In the genomic region with DNA sequence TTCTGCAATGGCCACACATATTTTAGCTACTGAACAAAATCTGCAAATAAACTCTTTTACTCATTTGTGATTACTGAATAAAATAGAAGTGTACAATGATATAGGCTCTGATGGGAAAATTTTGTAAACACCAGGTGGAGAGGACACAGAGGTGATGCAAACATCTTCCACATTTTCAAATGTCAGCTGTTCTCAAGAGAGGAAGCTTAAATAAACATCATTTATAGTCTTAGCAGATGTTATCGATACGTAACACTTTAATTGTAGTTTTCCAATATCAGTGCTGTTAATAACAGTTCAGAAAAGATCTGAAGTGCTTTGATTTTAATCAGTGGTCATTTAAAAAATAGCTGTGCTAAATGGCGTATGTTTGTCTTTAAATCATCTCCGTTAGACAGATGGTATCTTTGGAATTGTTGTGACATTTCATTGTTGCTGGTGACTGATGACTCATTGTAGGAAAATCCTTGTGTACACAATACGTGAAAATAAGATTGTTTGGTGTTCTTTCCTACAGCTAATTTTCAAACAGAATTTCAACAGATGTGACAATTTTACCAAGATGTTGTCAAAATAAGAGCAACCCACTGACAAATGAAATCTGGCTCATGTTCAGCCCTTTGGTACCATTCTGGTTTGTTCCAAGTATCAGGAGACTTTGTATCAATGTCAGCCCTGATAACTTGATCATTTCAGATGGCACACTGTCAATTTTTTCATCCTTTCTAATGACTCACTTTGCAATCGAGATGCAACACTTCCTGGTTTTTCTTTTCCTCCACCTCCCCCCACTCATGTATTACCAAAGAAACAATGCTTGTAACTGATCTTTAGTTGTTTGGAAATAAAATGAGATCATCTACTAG, we compare ENCODE assay signal across 12 cellular contexts.
DNase-seq lines count a peak whose midpoint lies in the region; ATAC-seq and TF ChIP-seq lines count a peak whose summit lies in the region.
"Had no signal": no experiment of that assay in that cellular context is flagged by ENCODE, and none has a peak within 500 bp of the region (broad histone marks: within the 10 kb centered on the region; RNA-seq: fewer than 3 reads in every experiment).

No MANE protein-coding gene starts in this region.

- no peak for ATAC-seq in left lobe of liver
- ATAC-seq in HG02763 (IDR thresholded peaks at IDR 0.05; ENCODE audit: unreplicated experiment): no peak

- DNase-seq in ELR (ENCODE audit: low read depth): peak; percentile 52
- DNase-seq in NCI-H1694 treated with DMSO at 0.1 percent for 48 hours (lab: John Stamatoyannopoulos, UW): peak; percentile 68
- DNase-seq in astrocyte of the spinal cord (ENCODE audit: low read depth, low spot score): peak; percentile 46
- DNase-seq in myocyte (ENCODE audit: low read depth): peak; percentile 57
- DNase-seq in HUDEP-2 (lab: John Stamatoyannopoulos, UW; ENCODE audit: unreplicated experiment in 76 of 76): no peak
- no peak for DNase-seq in KG1 (lab: John Stamatoyannopoulos, UW)
- DNase-seq in left lobe of liver (ENCODE audit: low spot score): no peak
- DNase-seq: activated CD8-positive, alpha-beta memory T cell treated with anti-CD3 and anti-CD28 coated beads, Interleukin-2, amount 50 U/mL, for 48 hours; GF-D8; NCI-H1048; T-helper 2 cell had no signal

- no peak overlapping the region for H3K4me3 ChIP-seq in astrocyte of the spinal cord (ENCODE audit: low read depth, low read length)

- TF ChIP-seq CTCF in astrocyte of the spinal cord (IDR thresholded peaks at IDR 0.05; ENCODE audit: low read depth, low read length): no peak

- in situ Hi-C loops in astrocyte of the spinal cord (cut with HindIII; ENCODE audit: low sequenced_read_pairs): no loop called here

Comparison
In these comparisons a context has a peak if more than half of its experiments do, and no peak if none do; other contexts are left out.
1. DNase-seq: peak in ELR (single experiment), NCI-H1694 treated with DMSO at 0.1 percent for 48 hours (single experiment), astrocyte of the spinal cord (single experiment) and myocyte (single experiment); none in HUDEP-2 (0 of 76), KG1 (single experiment) and left lobe of liver (single experiment).